28 cellular contexts compared by ENCODE assay signal in the genomic region with DNA sequence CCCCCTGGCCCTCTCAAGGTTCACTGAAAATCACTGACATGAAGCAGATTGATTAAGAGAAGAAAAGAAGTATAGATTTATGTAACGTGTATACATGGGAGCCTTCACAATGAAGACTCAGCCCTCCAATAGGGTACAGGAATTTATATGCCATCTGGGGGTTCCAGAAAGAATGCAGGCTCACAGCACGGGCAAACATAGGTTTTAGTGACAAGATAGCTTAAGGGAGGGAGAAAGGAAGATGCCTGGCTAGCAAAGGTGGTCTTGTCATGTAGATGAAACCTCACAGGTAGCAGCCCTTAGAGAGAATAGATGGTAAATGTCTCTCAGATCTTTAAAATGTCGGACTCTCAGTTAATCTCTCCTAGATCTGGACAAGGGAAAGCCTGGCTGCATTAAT.
"Had no signal": no experiment of that assay in that cellular context is flagged by ENCODE, and none has a peak within 500 bp of the region (broad histone marks: within the 10 kb centered on the region; RNA-seq: fewer than 3 reads in every experiment).

No MANE protein-coding gene starts in this region.

- H3K36me3 Mint-ChIP-seq: mesothelial cell of epicardium, naive B cell had no signal

- H3K27ac ChIP-seq: colonic mucosa, epithelial cell of prostate, esophagus squamous epithelium, gastrocnemius medialis, left lung, lower lobe of right lung had no signal

- H3K9me3 Mint-ChIP-seq: dendritic cell treated with granulocyte-macrophage colony-stimulating factor and Interleukin-4, amounts not matched to agents 40 ng/mL and 50 ng/mL, for 4 days; effector memory CD8-positive, alpha-beta T cell; mesothelial cell of epicardium had no signal

- H3K4me1 ChIP-seq: colonic mucosa, esophagus squamous epithelium, gastrocnemius medialis, left lung, lower lobe of right lung had no signal

- H3K4me3 Mint-ChIP-seq: dendritic cell treated with granulocyte-macrophage colony-stimulating factor and Interleukin-4, amounts not matched to agents 40 ng/mL and 50 ng/mL, for 4 days; effector memory CD8-positive, alpha-beta T cell; endodermal cell; mesothelial cell of epicardium; naive B cell had no signal

- ATAC-seq: effector memory CD8-positive, alpha-beta T cell; esophagus mucosa; gastrocnemius medialis; left cardiac atrium; left lung; left ventricle myocardium superior; lower lobe of right lung; mucosa of descending colon had no signal

- FAIRE-seq: endometrium, islet of Langerhans, keratinocyte had no signal

- H3K9me3 ChIP-seq: colonic mucosa, esophagus squamous epithelium, gastrocnemius medialis, heart right ventricle, left lung, lower lobe of right lung, mucosa of descending colon had no signal

- DNase-seq: colonic mucosa; cortex of kidney; effector CD8-positive, alpha-beta T cell; effector memory CD8-positive, alpha-beta T cell; endodermal cell; erythroblast; esophagus squamous epithelium; foreskin fibroblast; foreskin melanocyte; gastrocnemius medialis; glutamatergic neuron; head of caudate nucleus; heart right ventricle; hippocampal formation; left cardiac atrium; left lung; left ventricle myocardium superior; lower lobe of right lung; mesenchymal stem cell; mucosa of descending colon; naive B cell had no signal

- H3K36me3 ChIP-seq: colonic mucosa, esophagus squamous epithelium, gastrocnemius medialis, heart right ventricle, left lung, lower lobe of right lung had no signal

- H3K27ac Mint-ChIP-seq: dendritic cell treated with granulocyte-macrophage colony-stimulating factor and Interleukin-4, amounts not matched to agents 40 ng/mL and 50 ng/mL, for 4 days; effector memory CD8-positive, alpha-beta T cell; endodermal cell; mesothelial cell of epicardium; naive B cell had no signal

- H3K27me3 ChIP-seq: colonic mucosa, gastrocnemius medialis, heart right ventricle, left lung had no signal

- H3K4me1 Mint-ChIP-seq: mesothelial cell of epicardium, naive B cell had no signal

- H3K4me3 ChIP-seq: colonic mucosa, esophagus squamous epithelium, gastrocnemius medialis, heart right ventricle, left lung, lower lobe of right lung, mucosa of descending colon had no signal
